22 cellular contexts compared by ENCODE assay signal in the genomic region with DNA sequence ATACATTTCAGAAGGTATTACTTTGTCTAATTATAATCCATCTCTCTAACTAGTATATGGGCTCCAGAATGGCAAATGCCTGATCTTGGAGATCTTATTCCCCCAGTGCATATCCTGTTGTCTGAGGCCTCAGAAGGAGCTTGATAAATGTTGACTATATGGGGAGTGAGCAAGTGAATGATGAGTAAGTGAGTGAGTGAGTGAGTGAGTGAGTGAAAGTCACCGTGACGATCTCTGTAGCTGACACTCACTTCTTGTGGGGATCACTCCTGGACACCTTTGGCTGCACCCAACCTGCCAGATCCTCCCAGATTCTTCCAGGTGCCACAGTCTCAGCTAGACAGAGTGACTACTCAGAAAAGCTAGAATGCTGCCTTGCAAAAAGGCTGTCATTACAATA. TPM values are rescaled to one million over a fixed set of nuclear protein-coding genes. Genes with fewer than 3 reads are reported as not detected.
"Had no signal": no experiment of that assay in that cellular context is flagged by ENCODE, and none has a peak within 500 bp of the region (broad histone marks: within the 10 kb centered on the region; RNA-seq: fewer than 3 reads in every experiment).

No MANE protein-coding gene starts in this region.

- H3K27me3 ChIP-seq: brain microvascular endothelial cell had no signal

- H3K27ac ChIP-seq: brain microvascular endothelial cell, left ventricle myocardium inferior, thoracic aorta had no signal

- H3K9me3 ChIP-seq: left ventricle myocardium inferior, thoracic aorta had no signal

- H3K36me3 ChIP-seq: brain microvascular endothelial cell, left ventricle myocardium inferior, thoracic aorta had no signal

- FAIRE-seq: colon had no signal

- H3K4me3 ChIP-seq: left ventricle myocardium inferior, thoracic aorta had no signal

- DNase-seq: activated CD4-positive, alpha-beta T cell treated with anti-CD3 and anti-CD28 coated beads, Interleukin-2, amount 50 U/mL, for 4 hours; activated CD8-positive, alpha-beta memory T cell treated with anti-CD3 and anti-CD28 coated beads for 24 hours; activated effector memory CD4-positive, alpha-beta T cell treated with anti-CD3 and anti-CD28 coated beads, Interleukin-2, amount 50 U/mL, for 16 hours; activated naive CD4-positive, alpha-beta T cell treated with anti-CD3 and anti-CD28 coated beads, Interleukin-2, amount 50 U/mL, for 16 hours; activated naive CD8-positive, alpha-beta T cell treated with anti-CD3 and anti-CD28 coated beads, Interleukin-2, amount 50 U/mL, for 24 hours; activated T-cell treated with anti-CD3 and anti-CD28 coated beads, Interleukin-2, amount 50 U/mL, for 72 hours; anterior cingulate cortex; brain microvascular endothelial cell; kidney glomerular epithelial cell; left ventricle myocardium inferior; midbrain; natural killer cell; retina; stimulated activated CD4-positive, alpha-beta T cell treated with anti-CD3 and anti-CD28 coated beads, Interleukin-2, amount 100 ng/mL, for 48 hours; stimulated activated CD8-positive, alpha-beta memory T cell treated with anti-CD3 and anti-CD28 coated beads, Interleukin-4, amount 100 ng/mL, for 48 hours; stimulated activated naive CD4-positive, alpha-beta T cell treated with Interleukin-2 at 50 U/mL for 16 hours; T-helper 9 cell had no signal

RNA-seq across cellular contexts. Expression of a gene that starts 2.8 kb away (rescaled TPM):
- total RNA-seq: dermis microvascular lymphatic vessel endothelial cell, lung microvascular endothelial cell, natural killer cell, posterior vena cava, thoracic aorta had no signal
